8 cellular contexts compared by ENCODE assay signal in the genomic region with DNA sequence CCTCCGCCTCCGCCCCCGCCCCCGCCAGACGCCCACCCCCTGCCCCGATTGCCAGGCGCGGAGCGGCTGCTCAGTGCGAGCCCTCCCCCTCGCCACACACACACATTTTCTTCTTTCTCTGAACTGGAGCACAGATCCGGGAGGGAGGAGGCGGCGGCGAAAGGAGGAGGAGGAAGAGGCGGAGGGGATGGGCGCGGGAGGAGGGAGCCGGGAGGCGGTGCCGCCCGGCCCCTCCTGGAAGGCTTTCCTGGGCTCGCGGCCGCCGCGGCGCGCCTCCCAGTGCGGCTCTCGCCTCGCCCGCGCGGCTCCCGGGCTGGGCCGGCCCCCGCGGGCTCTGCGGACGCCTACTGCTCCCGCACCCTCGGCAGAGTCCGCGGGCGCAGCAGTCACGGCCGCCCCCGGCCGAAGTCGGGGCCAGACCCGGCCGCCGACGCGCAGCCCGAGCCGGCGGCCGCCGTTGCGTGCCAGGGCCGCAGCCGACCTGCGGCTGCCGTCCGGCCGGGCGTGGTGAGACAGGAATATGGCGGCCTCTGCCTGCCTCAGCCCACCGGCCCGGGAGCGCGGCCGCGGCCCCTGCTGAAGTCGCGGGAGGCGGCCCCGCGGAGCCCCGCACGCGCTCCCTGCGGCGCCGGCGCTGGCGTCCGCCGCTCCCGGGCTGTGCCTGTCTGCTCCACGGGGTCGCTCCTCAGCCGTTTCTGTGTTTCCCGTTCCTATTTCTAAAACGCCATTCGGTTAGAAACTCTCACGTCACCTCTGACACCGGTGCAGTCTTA. TPM values are rescaled to one million over a fixed set of nuclear protein-coding genes. Genes with fewer than 3 reads are reported as not detected.
DNase-seq lines count a peak whose midpoint lies in the region; ATAC-seq and TF ChIP-seq lines count a peak whose summit lies in the region.

No MANE protein-coding gene starts in this region.

- H3K4me1 ChIP-seq in colonic mucosa = no peaks in the 10 kb centered on the region

- H3K9ac ChIP-seq in colonic mucosa (ENCODE audit: low read depth in 2 of 2, low read length in 2 of 2) = peak overlapping the region; percentile 86 to 89

- no peak for ATAC-seq in HG03139 (IDR thresholded peaks at IDR 0.05; ENCODE audit: unreplicated experiment)

- DNase-seq in ACHN (peak; percentile 90), HCEC 1CT (peak; percentile 94), NCI-H510A (lab: John Stamatoyannopoulos, UW) (peak; percentile 90), colonic mucosa (peak; percentile 93), kidney tubule cell (ENCODE audit: low spot score) (peak; percentile 97)
- DNase-seq in activated CD4-positive, alpha-beta T cell treated with anti-CD3 and anti-CD28 coated beads, Interleukin-2, amount 50 U/mL, for 1 hour = peak; percentile 64
- DNase-seq in stimulated activated CD4-positive, alpha-beta T cell treated with anti-CD3 and anti-CD28 coated beads, Interleukin-12 subunit alpha, Interleukin-12 subunit beta, amount 100 ng/mL, for 4 hours = peak; percentile 70

- H3K27ac ChIP-seq in colonic mucosa = peak overlapping the region; percentile 86

- in situ Hi-C loops in ACHN (cut with HindIII; ENCODE audit: low pct_ligation_motif_present, low pct_unique_long_range_greater_than_20kb, low sequenced_read_pairs) = no loop called here

- peak overlapping the region; percentile 37 for H3K4me3 ChIP-seq in colonic mucosa

- intact Hi-C loops in colonic mucosa (cut with DNase I) = loop anchor here (5.0 to 10.0 kb wide), 5 partner anchors 55 to 857 kb away; a partner anchor contains a TSS

- no peaks in the 10 kb centered on the region for H3K9me3 ChIP-seq in colonic mucosa

- no peaks in the 10 kb centered on the region for H3K27me3 ChIP-seq in colonic mucosa

- no peaks in the 10 kb centered on the region for H3K36me3 ChIP-seq in colonic mucosa

- TF ChIP-seq CTCF in colonic mucosa (IDR thresholded peaks at IDR 0.05) = no peak

RNA-seq across cellular contexts. Expression of a gene that starts 0.4 kb away (rescaled TPM):
- total RNA-seq in colonic mucosa = 100 to 1,000 TPM in 1 of 2 donors, 10 to 100 TPM in 1; 75.6 to 105 TPM
